Comparison of ENCODE assay signal across 8 cellular contexts in the genomic region with DNA sequence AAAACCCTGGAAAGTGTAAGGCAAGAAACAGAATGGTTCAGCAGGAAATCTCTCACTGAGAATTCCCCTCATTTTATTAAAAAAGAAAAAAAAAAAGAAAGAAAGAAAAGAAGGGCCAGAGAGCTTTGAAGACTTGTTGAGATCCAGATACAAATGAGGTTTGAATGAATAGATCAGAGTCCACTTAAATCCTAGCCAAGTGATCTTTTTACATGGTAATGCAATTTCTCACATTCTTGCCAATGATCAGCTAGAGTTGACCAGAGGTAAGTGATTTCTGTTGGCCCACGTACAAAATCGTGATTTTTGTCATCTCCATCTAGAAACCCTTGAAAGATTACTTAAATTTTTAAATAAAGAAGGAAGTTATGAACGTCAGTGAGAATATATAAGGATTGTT.
"Had no signal": no experiment of that assay in that cellular context is flagged by ENCODE, and none has a peak within 500 bp of the region (broad histone marks: within the 10 kb centered on the region; RNA-seq: fewer than 3 reads in every experiment).

No MANE protein-coding gene starts in this region.

- H3K36me3 ChIP-seq: HAP-1 had no signal

- H3K9me3 Mint-ChIP-seq: H9 had no signal

- ATAC-seq: HCT116 had no signal

- DNase-seq: GM23248, GOT3, H7, H9, HCEC 1CT, HFFc6 had no signal

- H3K27ac ChIP-seq: GM23248 had no signal

- H3K4me3 ChIP-seq: GM23248, HAP-1 had no signal

- H2AFZ ChIP-seq: GM23248 had no signal

- H3K9me3 ChIP-seq: HAP-1 had no signal

- H3K4me3 Mint-ChIP-seq: H9, HFFc6 had no signal

- H3K27ac Mint-ChIP-seq: H9, HFFc6 had no signal

- H3K4me1 ChIP-seq: HAP-1 had no signal
